Comparison of ENCODE assay signal across 32 cellular contexts in genomic region chr17:11768981-11769380, GRCh38.
"Had no signal": no experiment of that assay in that cellular context is flagged by ENCODE, and none has a peak within 500 bp of the region (broad histone marks: within the 10 kb centered on the region; RNA-seq: fewer than 3 reads in every experiment).

No MANE protein-coding gene starts in this region.

- H3K36me3 ChIP-seq: adrenal gland, brain microvascular endothelial cell, breast epithelium had no signal

- H3K4me3 ChIP-seq: adrenal gland, body of pancreas, breast epithelium had no signal

- H3K9me3 ChIP-seq: adrenal gland, body of pancreas, breast epithelium had no signal

- H3K27me3 ChIP-seq: adrenal gland, body of pancreas, brain microvascular endothelial cell, breast epithelium had no signal

- DNase-seq: activated B cell treated with CpG ODN at 0.5 μM for 24 hours; activated CD4-positive, alpha-beta memory T cell treated with anti-CD3 and anti-CD28 coated beads for 36 hours; activated CD4-positive, alpha-beta T cell treated with anti-CD3 and anti-CD28 coated beads for 4 hours; activated CD4-positive, alpha-beta T cell treated with anti-CD3 and anti-CD28 coated beads, Interleukin-2, amount 10 ng/mL, durations not matched to agents 24 days and 14 days; activated CD4-positive, alpha-beta T cell treated with anti-CD3 and anti-CD28 coated beads, Interleukin-2, amount 50 U/mL, for 1 hour; activated CD4-positive, alpha-beta T cell treated with anti-CD3 and anti-CD28 coated beads, Interleukin-2, amount 50 U/mL, for 4 hours; activated CD4-positive, CD25-positive, alpha-beta regulatory T cell treated with anti-CD3 and anti-CD28 coated beads, Interleukin-2, amount 50 U/mL, for 72 hours; activated CD8-positive, alpha-beta memory T cell treated with anti-CD3 and anti-CD28 coated beads, Interleukin-2, amount 50 U/mL, for 4 hours; activated CD8-positive, alpha-beta T cell treated with anti-CD3 and anti-CD28 coated beads for 36 hours; activated effector memory CD4-positive, alpha-beta T cell treated with anti-CD3 and anti-CD28 coated beads, Interleukin-2, amount 50 U/mL, for 16 hours; activated gamma-delta T cell treated with Interleukin-2 at 50 U/mL for 16 hours; activated naive CD4-positive, alpha-beta T cell; activated naive CD4-positive, alpha-beta T cell treated with anti-CD3 and anti-CD28 coated beads for 36 hours; activated naive CD4-positive, alpha-beta T cell treated with anti-CD3 and anti-CD28 coated beads, Interleukin-2, amount 50 U/mL, for 16 hours; activated naive CD8-positive, alpha-beta T cell treated with anti-CD3 and anti-CD28 coated beads for 36 hours; activated T-cell treated with anti-CD3 and anti-CD28 coated beads for 4 hours; activated T-cell treated with anti-CD3 and anti-CD28 coated beads, Interleukin-2, amount 50 U/mL, for 1 hour; activated T-cell treated with anti-CD3 and anti-CD28 coated beads, Interleukin-2, amount 50 U/mL, for 4 hours; activated T-cell treated with anti-CD3 and anti-CD28 coated beads, Interleukin-2, amount 50 U/mL, for 72 hours; adrenal gland; amniotic stem cell; aorta; body of pancreas; brain microvascular endothelial cell; central memory CD4-positive, alpha-beta T cell; T-helper 1 cell; T-helper 2 cell; T-helper 9 cell had no signal

- H3K4me1 ChIP-seq: adrenal gland, body of pancreas, breast epithelium had no signal

- H3K27ac ChIP-seq: adrenal gland, body of pancreas, brain microvascular endothelial cell, breast epithelium, VCaP had no signal

- FAIRE-seq: astrocyte, TTC549 had no signal
